Comparison of ENCODE assay signal across 8 cellular contexts in the genomic region with DNA sequence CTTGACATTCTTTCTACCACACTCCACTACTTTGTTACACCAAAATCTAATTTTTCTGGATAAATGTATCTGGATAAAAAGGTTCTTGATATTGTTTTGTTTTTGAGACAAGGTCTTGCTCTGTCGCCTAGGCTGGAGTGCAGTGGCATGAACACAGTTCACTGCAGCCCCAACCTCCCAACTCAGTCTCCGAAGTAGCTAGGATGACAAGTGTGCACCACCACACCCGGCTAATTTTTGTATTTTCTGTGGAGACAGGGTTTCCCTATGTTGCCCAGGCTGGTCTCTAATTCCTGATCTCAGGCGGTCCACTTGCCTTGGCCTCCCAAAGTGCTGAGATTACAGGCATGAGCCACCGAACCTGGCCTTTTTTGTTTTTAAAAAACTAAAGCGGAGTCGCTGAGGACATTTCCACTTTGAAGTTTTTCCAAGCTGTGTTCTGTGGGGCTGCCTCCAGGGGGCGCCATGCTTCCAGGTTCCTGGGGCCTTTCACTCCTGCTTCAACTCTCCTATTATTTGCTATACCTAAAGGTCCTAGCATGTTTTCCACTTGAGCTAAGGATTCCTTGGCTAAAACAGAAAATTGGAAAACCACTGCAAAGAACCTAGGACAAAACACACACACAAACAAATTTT. TPM values are rescaled to one million over a fixed set of nuclear protein-coding genes. Genes with fewer than 3 reads are reported as not detected.
DNase-seq lines count a peak whose midpoint lies in the region; ATAC-seq and TF ChIP-seq lines count a peak whose summit lies in the region.

No MANE protein-coding gene starts in this region.

- no peak for ATAC-seq in HG03460 (IDR thresholded peaks at IDR 0.05; ENCODE audit: unreplicated experiment)

- no peak overlapping the region for H3K4me3 ChIP-seq in fibroblast of villous mesenchyme (ENCODE audit: low read depth, low read length)

- peak; percentile 65 for TF ChIP-seq CTCF in fibroblast of villous mesenchyme (IDR thresholded peaks at IDR 0.05; ENCODE audit: insufficient read depth, low read depth, low read length)

- DNase-seq in activated CD4-positive, CD25-positive, alpha-beta regulatory T cell treated with anti-CD3 and anti-CD28 coated beads, Interleukin-2, amount 50 U/mL, for 72 hours = peak; percentile 50
- no peak for DNase-seq in activated CD4-positive, CD25-positive, alpha-beta regulatory T cell (lab: John Stamatoyannopoulos, UW)
- DNase-seq in UCSD-AML1 (lab: John Stamatoyannopoulos, UW; ENCODE audit: unreplicated experiment) (peak; percentile 54), fibroblast of villous mesenchyme (ENCODE audit: low read depth) (no peak), superior temporal gyrus (ENCODE audit: extremely low spot score) (peak; percentile 64), GM19240 (ENCODE audit: insufficient read length, low spot score) (no peak), NCI-H510A treated with DMSO at 0.1 percent for 48 hours (lab: John Stamatoyannopoulos, UW) (no peak)

RNA-seq across cellular contexts. Expression of a gene that starts 14.1 kb away (rescaled TPM):
- not detected in 2 replicates for total RNA-seq in fibroblast of villous mesenchyme

RNA-seq across cellular contexts. Expression of a gene that starts 39.2 kb away (rescaled TPM):
- total RNA-seq in fibroblast of villous mesenchyme = 11.7 and 12.6 TPM in 2 replicates

Comparison
In these comparisons a context has a peak if more than half of its experiments do, and no peak if none do; other contexts are left out.
1. DNase-seq: peak in activated CD4-positive, CD25-positive, alpha-beta regulatory T cell treated with anti-CD3 and anti-CD28 coated beads, Interleukin-2, amount 50 U/mL, for 72 hours (single experiment), UCSD-AML1 (single experiment) and superior temporal gyrus (single experiment); none in activated CD4-positive, CD25-positive, alpha-beta regulatory T cell (0 of 4), fibroblast of villous mesenchyme (single experiment), GM19240 (single experiment) and NCI-H510A treated with DMSO at 0.1 percent for 48 hours (single experiment).